In genomic region chr15:35182841-35183479, GRCh38 we compare ENCODE assay signal across 12 cellular contexts.
DNase-seq lines count a peak whose midpoint lies in the region; ATAC-seq lines count a peak whose summit lies in the region.
"Had no signal": no experiment of that assay in that cellular context is flagged by ENCODE, and none has a peak within 500 bp of the region (broad histone marks: within the 10 kb centered on the region; RNA-seq: fewer than 3 reads in every experiment).

No MANE protein-coding gene starts in this region.

- DNase-seq in ecto neural progenitor cell (ENCODE audit: low spot score), result peak; percentile 51
- DNase-seq in MV-4-11 (lab: John Stamatoyannopoulos, UW), result no peak
- DNase-seq in activated effector memory CD4-positive, alpha-beta T cell treated with anti-CD3 and anti-CD28 coated beads, Interleukin-2, amount 50 U/mL, for 16 hours, result no peak
- no peak for DNase-seq in DMS114 treated with DMSO at 0.1 percent for 48 hours (lab: John Stamatoyannopoulos, UW; ENCODE audit: unreplicated experiment)
- DNase-seq in DMS79 (lab: John Stamatoyannopoulos, UW), result no peak
- DNase-seq: DND-41; effector memory CD4-positive, alpha-beta T cell; left cardiac atrium; trophoblast cell had no signal

- ATAC-seq in GM18519 (IDR thresholded peaks at IDR 0.05; ENCODE audit: low FRiP score, unreplicated experiment), result peak; percentile 45
- peak; percentile 57 for ATAC-seq in GM21825 (IDR thresholded peaks at IDR 0.05; ENCODE audit: unreplicated experiment)
- peak; percentile 68 for ATAC-seq in HG03469 (IDR thresholded peaks at IDR 0.05; ENCODE audit: unreplicated experiment)
- ATAC-seq: left cardiac atrium had no signal
